ENCODE assay signal across 9 cellular contexts in genomic region chr6:1770435-1770843, GRCh38.
DNase-seq lines count a peak whose midpoint lies in the region; ATAC-seq and TF ChIP-seq lines count a peak whose summit lies in the region.
"Had no signal": no experiment of that assay in that cellular context is flagged by ENCODE, and none has a peak within 500 bp of the region (broad histone marks: within the 10 kb centered on the region; RNA-seq: fewer than 3 reads in every experiment).

No MANE protein-coding gene starts in this region.

- TF ChIP-seq CTCF in mucosa of descending colon (IDR thresholded peaks at IDR 0.05): no peak

- H3K9me3 ChIP-seq in mucosa of descending colon: no peaks in the 10 kb centered on the region

- H3K4me1 ChIP-seq in mucosa of descending colon (ENCODE audit: low read depth): no peaks in the 10 kb centered on the region

- H3K36me3 ChIP-seq in mucosa of descending colon (ENCODE audit: low read depth): no peaks in the 10 kb centered on the region

- DNase-seq in EH (ENCODE audit: low read depth): peak; percentile 59
- DNase-seq in activated T-cell treated with anti-CD3 and anti-CD28 coated beads for 48 hours (ENCODE audit: low read depth): peak; percentile 32
- DNase-seq in mucosa of descending colon: no peak
- no peak for DNase-seq in GM19240 (ENCODE audit: insufficient read length, low spot score)
- no peak for DNase-seq in ecto neural progenitor cell (ENCODE audit: low spot score)
- DNase-seq in cardiac septum (ENCODE audit: low spot score): no peak
- DNase-seq in DMS 273 (lab: John Stamatoyannopoulos, UW; ENCODE audit: unreplicated experiment): no peak
- DNase-seq: GOT3 had no signal

- intact Hi-C loops in mucosa of descending colon (cut with DNase I, micrococcal nuclease): no loop called here
- intact Hi-C loops in cardiac septum (cut with DNase I): loop anchor here (5.0 kb wide), 1 partner anchor 37 kb away; no protein-coding TSS in a partner anchor

- no peak overlapping the region for H3K4me3 ChIP-seq in mucosa of descending colon

- ATAC-seq in HG02678 (IDR thresholded peaks at IDR 0.05; ENCODE audit: unreplicated experiment) (peak; percentile 82), mucosa of descending colon (peak; percentile 12)

Comparison
In these comparisons a context has a peak if more than half of its experiments do, and no peak if none do; other contexts are left out.
1. DNase-seq: peak in EH (single experiment) and activated T-cell treated with anti-CD3 and anti-CD28 coated beads for 48 hours (single experiment); none in mucosa of descending colon (0 of 3), GM19240 (single experiment), ecto neural progenitor cell (single experiment), cardiac septum (single experiment) and DMS 273 (single experiment).